2 cellular contexts compared by ENCODE assay signal in the genomic region with DNA sequence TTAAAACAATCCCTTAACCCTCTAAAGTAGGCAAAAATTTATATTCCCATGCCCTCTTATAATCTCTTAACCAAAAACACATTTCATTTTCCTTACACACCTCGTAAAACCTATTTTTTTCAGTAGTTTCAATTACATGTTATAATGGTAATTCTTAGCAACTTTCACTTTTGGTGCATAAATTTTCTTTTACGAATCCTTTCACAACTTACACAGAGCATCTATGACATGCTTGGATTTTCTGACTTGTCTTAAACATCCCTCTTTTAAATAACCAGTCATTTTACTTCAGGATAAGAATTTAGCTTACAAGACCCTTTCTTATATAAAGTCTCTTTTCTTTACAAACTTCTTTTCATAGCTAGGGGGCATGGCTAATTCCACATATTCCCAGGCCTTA.
A peak's percentile ranks its signal among the peaks of the same experiment; 100 is the strongest.
TF ChIP-seq lines count a peak whose summit lies in the region.

No MANE protein-coding gene starts in this region.

TF ChIP-seq in A549, 52 proteins besides CTCF, POLR2A, EP300 and RAD21:
- TF ChIP-seq ZC3H11A (IDR thresholded peaks at IDR 0.05) (no peak), ZFP36 (IDR thresholded peaks at IDR 0.05; ENCODE audit: borderline replicate concordance, partially characterized antibody) (peak; percentile 93), CEBPB (IDR thresholded peaks at IDR 0.05) (no peak)
TF ChIP-seq in A549: peak in this region for 1.

TF ChIP-seq in K562, 482 proteins besides CTCF, POLR2A, EP300 and RAD21:
- 0 out of 3 replicates have a peak, but pooled peaks of 1 of the 2 experiments have one; percentile 46 for TF ChIP-seq CBX3 (IDR thresholded peaks at IDR 0.05; ENCODE audit: borderline replicate concordance in 1 of 2, low read length in 2 of 2)
- no peak for TF ChIP-seq ZNF354B (CRISPR knock-in tag; IDR thresholded peaks at IDR 0.05)
- TF ChIP-seq POLR2H (tag; IDR thresholded peaks at IDR 0.05; ENCODE audit: low read depth), result 0 out of 2 replicates have a peak, but pooled peaks have one; percentile 40
- TF ChIP-seq ZFP36 (IDR thresholded peaks at IDR 0.05; ENCODE audit: low read depth, low read length, partially characterized antibody), result peak; percentile 79
- no peak for TF ChIP-seq RBBP5 (IDR thresholded peaks at IDR 0.05; ENCODE audit: borderline replicate concordance, insufficient read depth, low read length, poor library complexity, severe bottlenecking)
- TF ChIP-seq C11orf30 (IDR thresholded peaks at IDR 0.05; ENCODE audit: low read depth), result no peak
